In genomic region chr4:24980064-24980690, GRCh38 we compare ENCODE assay signal across 8 cellular contexts. TPM values are rescaled to one million over a fixed set of nuclear protein-coding genes. Genes with fewer than 3 reads are reported as not detected.
DNase-seq lines count a peak whose midpoint lies in the region; ATAC-seq, FAIRE-seq and TF ChIP-seq lines count a peak whose summit lies in the region.

No MANE protein-coding gene starts in this region.

- POLR2A ChIA-PET in Caco-2 (lab: Charles Lee) = no interaction called here

- DNase-seq in Caco-2 (peak; percentile 44 to 70), NCI-H1417 treated with DMSO at 0.1 percent for 48 hours (lab: John Stamatoyannopoulos, UW) (peak; percentile 10), UCSD-AML1 (lab: John Stamatoyannopoulos, UW; ENCODE audit: unreplicated experiment) (peak; percentile 40), breast epithelium (ENCODE audit: low spot score in 2 of 2) (no peak), kidney (no peak)
- peak; percentile 19 to 53 (median 22) for DNase-seq in stimulated activated CD4-positive, alpha-beta T cell treated with anti-CD3 and anti-CD28 coated beads, Interleukin-12 subunit alpha, Interleukin-12 subunit beta, amount 100 ng/mL, for 48 hours (ENCODE audit: low read depth in 2 of 3, low spot score in 1 of 3)

- H3K9ac ChIP-seq in kidney (ENCODE audit: low read length in 2 of 2) = no peak overlapping the region

- no peak overlapping the region for H3K4me3 Mint-ChIP-seq in Caco-2 (ENCODE audit: unreplicated experiment)

- no peaks in the 10 kb centered on the region; the same call in 1 of the 2 replicates for H3K27me3 ChIP-seq in Caco-2 (replicated peaks; ENCODE audit: control insufficient read depth, insufficient read depth, low read length)
- no peaks in the 10 kb centered on the region for H3K27me3 ChIP-seq in breast epithelium

- H3K27ac ChIP-seq in breast epithelium (peak overlapping the region; percentile 62 to 64), kidney (ENCODE audit: low read depth in 2 of 2, low read length in 2 of 2) (peak overlapping the region in 1 of 2 donors; percentile 51)

- FAIRE-seq in kidney (lab: Jason Lieb, UNC) = no peak

- H3K4me3 ChIP-seq in Caco-2 (ENCODE audit: low read depth, low read length) (no peak overlapping the region), breast epithelium (peak overlapping the region; percentile 24 to 48 (median 32)), kidney (ENCODE audit: low read length in 2 of 2) (peak overlapping the region in 1 of 2 donors; percentile 32)

- TF ChIP-seq POLR2A in breast epithelium (IDR thresholded peaks at IDR 0.05) = no peak

- peak; percentile 78 to 81 for TF ChIP-seq CTCF in Caco-2 (IDR thresholded peaks at IDR 0.05; ENCODE audit: insufficient read depth in 1 of 2, low read depth in 1 of 2, low read length in 1 of 2, severe bottlenecking in 1 of 2, unreplicated experiment in 1 of 2)
- TF ChIP-seq CTCF in breast epithelium (IDR thresholded peaks at IDR 0.05) = peak; percentile 70 to 88 (median 75)
- TF ChIP-seq CTCF in kidney (IDR thresholded peaks at IDR 0.05; ENCODE audit: borderline replicate concordance, extremely low read depth, insufficient read depth) = peak; percentile 75

- H3K36me3 Mint-ChIP-seq in Caco-2 (ENCODE audit: insufficient read depth, unreplicated experiment) = no peaks in the 10 kb centered on the region

- intact Hi-C loops in Caco-2 (cut with micrococcal nuclease; ENCODE audit: unreplicated experiment) = loop anchor here (1.0 to 5.0 kb wide), 3 partner anchors 87 to 387 kb away; no protein-coding TSS in a partner anchor
- intact Hi-C loops in breast epithelium (cut with DNase I; ENCODE audit: low total_unique reads) = no loop called here
- intact Hi-C loops in kidney (cut with DNase I) = no loop called here

- H3K27ac Mint-ChIP-seq in Caco-2 (ENCODE audit: unreplicated experiment) = no peak overlapping the region

- H3K36me3 ChIP-seq in Caco-2 (ENCODE audit: control insufficient read depth, insufficient read depth, low read length) (no peaks in the 10 kb centered on the region), breast epithelium (no peaks in the 10 kb centered on the region), kidney (ENCODE audit: control insufficient read depth in 1 of 2, insufficient read depth in 2 of 2, low read length in 2 of 2) (no peaks in the 10 kb centered on the region)

- no peaks in the 10 kb centered on the region for H3K4me1 Mint-ChIP-seq in Caco-2 (ENCODE audit: low read depth, unreplicated experiment)

- ATAC-seq in GM21825 (IDR thresholded peaks at IDR 0.05; ENCODE audit: unreplicated experiment) = peak; percentile 74
- no peak for ATAC-seq in HG02840 (IDR thresholded peaks at IDR 0.05; ENCODE audit: low FRiP score, unreplicated experiment)

- CTCF ChIA-PET in Caco-2 (lab: Charles Lee) = interaction anchor here (0.9 to 2.1 kb wide), 8 partner anchors 8 to 492 kb away, joined by 3 to 13 read pairs (median 4); no protein-coding TSS in a partner anchor

- H3K9me3 ChIP-seq in Caco-2 = no peaks in the 10 kb centered on the region
- H3K9me3 ChIP-seq in breast epithelium = no peaks in the 10 kb centered on the region
- H3K9me3 ChIP-seq in kidney (ENCODE audit: control insufficient read depth in 1 of 2, low read length in 2 of 2) = no peaks in the 10 kb centered on the region

- H3K27me3 Mint-ChIP-seq in Caco-2 (ENCODE audit: insufficient read depth, unreplicated experiment) = peaks cover 4% of the 10 kb centered on the region

- no peaks in the 10 kb centered on the region for H3K4me1 ChIP-seq in Caco-2
- H3K4me1 ChIP-seq in breast epithelium = no peaks in the 10 kb centered on the region
- H3K4me1 ChIP-seq in kidney (ENCODE audit: control insufficient read depth in 1 of 2, insufficient read depth in 1 of 2, low read depth in 1 of 2, low read length in 2 of 2) = no peaks in the 10 kb centered on the region

- BruUV-seq in Caco-2 (replicated peaks; lab: Mats Ljungman, UMichigan) = no TSS peak

- H3K9me3 Mint-ChIP-seq in Caco-2 (ENCODE audit: unreplicated experiment) = no peaks in the 10 kb centered on the region

RNA-seq across cellular contexts. Expression of gene LGI2, which starts 50.6 kb away (rescaled TPM):
- 7.5 and 8.3 TPM in 2 replicates for total RNA-seq in Caco-2 (2022)
- total RNA-seq in breast epithelium = 1 to 10 TPM in 2 of 3 donors, under 1 TPM in 1; 0.33 to 2.2 (median 1.2) TPM
- 7.5 TPM for total RNA-seq in kidney
- polyA plus RNA-seq in kidney (ENCODE audit: insufficient read depth, low read depth, low replicate concordance) = 4.8 TPM

Comparison
In these comparisons a context has a peak if more than half of its experiments do, and no peak if none do; other contexts are left out.
1. DNase-seq: peak in Caco-2 (2 of 2), NCI-H1417 treated with DMSO at 0.1 percent for 48 hours (single experiment), UCSD-AML1 (single experiment) and stimulated activated CD4-positive, alpha-beta T cell treated with anti-CD3 and anti-CD28 coated beads, Interleukin-12 subunit alpha, Interleukin-12 subunit beta, amount 100 ng/mL, for 48 hours (3 of 3); none in breast epithelium (0 of 2) and kidney (single experiment).
2. Peak in every context shown above with its lines, with median percentiles within 50 percentile points of each other: CTCF ChIP-seq.